Comparison of ENCODE assay signal across 8 cellular contexts in genomic region chr17:52106638-52107261, GRCh38. TPM values are rescaled to one million over a fixed set of nuclear protein-coding genes. Genes with fewer than 3 reads are reported as not detected.
DNase-seq lines count a peak whose midpoint lies in the region; FAIRE-seq and TF ChIP-seq lines count a peak whose summit lies in the region.

No MANE protein-coding gene starts in this region.

- H3K36me3 ChIP-seq in SU-DHL-6 (ENCODE audit: low read length): no peaks in the 10 kb centered on the region

- no peaks in the 10 kb centered on the region for H3K79me2 ChIP-seq in SU-DHL-6 (ENCODE audit: insufficient read depth, low read length)

- H3K9me2 ChIP-seq in SU-DHL-6 (replicated peaks; ENCODE audit: insufficient read depth, low read length): no peaks in the 10 kb centered on the region

- FAIRE-seq in urothelium cell line (lab: Jason Lieb, UNC): no peak

- H3K27me3 ChIP-seq in SU-DHL-6 (ENCODE audit: low read length): no peaks in the 10 kb centered on the region
- peaks cover 0 to 5% (median 0%) of the 10 kb centered on the region in 45 donors for H3K27me3 ChIP-seq in dorsolateral prefrontal cortex

- no peak overlapping the region for H3K4me3 ChIP-seq in SU-DHL-6 (ENCODE audit: insufficient read depth, low read length, poor library complexity, severe bottlenecking)
- no peak overlapping the region for H3K4me3 ChIP-seq in dorsolateral prefrontal cortex

- H3K9me3 ChIP-seq in SU-DHL-6 (ENCODE audit: insufficient read depth, low read length): no peaks in the 10 kb centered on the region

- peak; percentile 75 for TF ChIP-seq CTCF in GM10266 (IDR thresholded peaks at IDR 0.05; ENCODE audit: control insufficient read depth, insufficient read depth, low read depth, missing control alignments)
- TF ChIP-seq CTCF in SU-DHL-6 (IDR thresholded peaks at IDR 0.05; ENCODE audit: insufficient read depth, low read length, poor library complexity, severe bottlenecking): peak; percentile 83
- peak; percentile 64 to 95 (median 86) for TF ChIP-seq CTCF in dorsolateral prefrontal cortex (IDR thresholded peaks at IDR 0.05 in 54 of 56, conservative IDR thresholded peaks at IDR 0.05 in 2 of 56; ENCODE audit: low read depth in 1 of 56, partially characterized antibody in 56 of 56)

- intact Hi-C loops in dorsolateral prefrontal cortex (cut with DNase I): loop anchor here (2.0 to 10.0 kb wide), 6 partner anchors 72 to 802 kb away; no protein-coding TSS in a partner anchor
- intact Hi-C loops in posterior vena cava (cut with DNase I): loop anchor here (5.0 to 10.0 kb wide), 2 partner anchors 342 to 344 kb away; no protein-coding TSS in a partner anchor

- H2AFZ ChIP-seq in SU-DHL-6 (ENCODE audit: low read depth, low read length, severe bottlenecking): no peak overlapping the region

- peak; percentile 26 for DNase-seq in AG08396 (ENCODE audit: low spot score)
- DNase-seq in GM10266 (ENCODE audit: extremely low spot score): peak; percentile 51
- peak; percentile 67 to 73 for DNase-seq in Kasumi-1 (lab: John Stamatoyannopoulos, UW)
- DNase-seq in dorsolateral prefrontal cortex: peak in 6 of 10 donors; percentile 35 to 79 (median 60)
- DNase-seq in myocyte (ENCODE audit: low read depth): peak; percentile 65
- DNase-seq in urothelium cell line (ENCODE audit: low spot score): peak; percentile 57
- DNase-seq in posterior vena cava (ENCODE audit: low spot score): no peak

- H4K20me1 ChIP-seq in SU-DHL-6 (ENCODE audit: low read depth, low read length): no peaks in the 10 kb centered on the region

- no peak overlapping the region for H3K9ac ChIP-seq in SU-DHL-6 (ENCODE audit: low read length)

- no peak overlapping the region for H3K4me2 ChIP-seq in SU-DHL-6 (ENCODE audit: low read depth, low read length, poor library complexity, severe bottlenecking)

- H3K27ac ChIP-seq in SU-DHL-6 (ENCODE audit: low read depth, low read length) (no peak overlapping the region), dorsolateral prefrontal cortex (no peak overlapping the region)

- no peaks in the 10 kb centered on the region for H3F3A ChIP-seq in SU-DHL-6 (ENCODE audit: insufficient read depth)

RNA-seq across cellular contexts. Expression of gene CA10, which starts 51.8 kb away (rescaled TPM):
- total RNA-seq in dorsolateral prefrontal cortex: 10 to 100 TPM; 14.9 to 95.7 (median 46.8) TPM
- not detected in 2 replicates for total RNA-seq in myocyte
- not detected for polyA plus RNA-seq in myocyte (2012)
- total RNA-seq in posterior vena cava: not detected

Comparison
In these comparisons a context has a peak if more than half of its experiments do, and no peak if none do; other contexts are left out.
1. RNA of gene CA10, which starts 51.8 kb away (total RNA-seq): 14.9 to 95.7 TPM in dorsolateral prefrontal cortex; not detected in posterior vena cava and not detected in myocyte; every median in the first group is over 10 times any median in the second.
2. Peak in every context shown above with its lines, with median percentiles within 50 percentile points of each other: CTCF ChIP-seq.